1 cellular context compared by ENCODE assay signal in genomic region chr5:141880961-141881801, GRCh38.
TF ChIP-seq lines count a peak whose summit lies in the region.

No MANE protein-coding gene starts in this region.

TF ChIP-seq in endothelial cell of umbilical vein, 7 proteins besides CTCF, POLR2A, EP300 and RAD21 (continued from another document):
- TF ChIP-seq GATA2 (IDR thresholded peaks at IDR 0.05; ENCODE audit: insufficient read depth, insufficient read length, low read depth, low read length) (no peak), MYC (IDR thresholded peaks at IDR 0.05; ENCODE audit: low read depth, low read length) (no peak)
TF ChIP-seq in endothelial cell of umbilical vein: peak in this region for 0.
